Comparison of ENCODE assay signal across 23 cellular contexts in the genomic region with DNA sequence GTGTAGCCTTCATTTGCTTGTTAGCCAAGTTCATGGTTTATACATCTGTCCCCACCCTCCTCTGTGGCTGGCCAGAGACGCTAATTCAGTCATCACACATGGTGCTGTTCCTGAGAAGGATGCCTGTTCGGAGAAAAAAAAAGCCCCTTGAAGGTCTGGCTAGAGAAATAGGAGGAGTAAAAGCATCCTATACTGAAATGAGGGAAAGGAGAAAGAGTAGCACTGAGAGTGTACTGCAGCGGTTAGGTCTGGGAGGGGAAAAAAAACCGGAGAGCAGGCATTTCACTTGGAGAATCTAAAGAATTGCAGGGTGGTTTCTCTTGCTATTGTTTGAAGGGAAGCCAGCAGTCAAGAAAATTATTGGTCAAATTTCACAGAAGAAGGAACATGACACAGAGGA.
DNase-seq lines count a peak whose midpoint lies in the region; ATAC-seq, FAIRE-seq and TF ChIP-seq lines count a peak whose summit lies in the region.
"Had no signal": no experiment of that assay in that cellular context is flagged by ENCODE, and none has a peak within 500 bp of the region (broad histone marks: within the 10 kb centered on the region; RNA-seq: fewer than 3 reads in every experiment).

No MANE protein-coding gene starts in this region.

- no peaks in the 10 kb centered on the region for H4K20me1 ChIP-seq in HCT116 (ENCODE audit: insufficient read depth)

- no peaks in the 10 kb centered on the region for H3K79me2 ChIP-seq in HCT116 (ENCODE audit: insufficient read depth, low read length)

- H3K9me3 Mint-ChIP-seq in chondrocyte (ENCODE audit: low read depth) (peaks cover 6% of the 10 kb centered on the region), mesothelial cell of epicardium (peaks cover 6% of the 10 kb centered on the region)
- H3K9me3 Mint-ChIP-seq: activated naive CD4-positive, alpha-beta T cell treated with anti-CD3 and anti-CD28 coated beads, Interleukin-2, amount 50 U/mL, for 24 hours; immature natural killer cell had no signal

- WGBS in A549 (ENCODE audit: missing lambda C conversion rate): 83% methylated on average over 4 of the region's 4 CpGs

- peak overlapping the region; percentile 54 for H3K27ac Mint-ChIP-seq in chondrocyte (ENCODE audit: unreplicated experiment)
- peak overlapping the region; percentile 22 for H3K27ac Mint-ChIP-seq in mesothelial cell of epicardium
- H3K27ac Mint-ChIP-seq: activated CD8-positive, alpha-beta T cell treated with anti-CD3 and anti-CD28 coated beads, Interleukin-2, amount 10 ng/mL, durations not matched to agents 7 days and 5 days; activated naive CD4-positive, alpha-beta T cell treated with anti-CD3 and anti-CD28 coated beads, Interleukin-2, amount 50 U/mL, for 24 hours; CD8-positive, alpha-beta T cell; immature natural killer cell; nephron; stimulated activated memory B cell treated with anti-CD40 and anti-IgM and Interleukin-4, amounts not matched to agents 10 μg/mL and 1 μg/mL and 100 μg/mL, for 72 hours; T-helper 17 cell; WTC11 had no signal

- H3K36me3 Mint-ChIP-seq in chondrocyte (ENCODE audit: low read depth): no peaks in the 10 kb centered on the region
- H3K36me3 Mint-ChIP-seq in mesothelial cell of epicardium: peaks cover 1% of the 10 kb centered on the region
- H3K36me3 Mint-ChIP-seq: WTC11 had no signal

- H3K27ac ChIP-seq in A549 (peak overlapping the region; percentile 63 to 84), HCT116 (ENCODE audit: low read depth, low read length) (no peak overlapping the region), substantia nigra (ENCODE audit: low read depth, low read length, poor library complexity, severe bottlenecking) (no peak overlapping the region), uterus (no peak overlapping the region)
- H3K27ac ChIP-seq: upper lobe of right lung had no signal

- ATAC-seq in A549 (0 out of 6 replicates have a peak, but pooled peaks of 1 of the 2 experiments have one; percentile 10), HCT116 (no peak)
- ATAC-seq: activated CD8-positive, alpha-beta T cell treated with anti-CD3 and anti-CD28 coated beads, Interleukin-2, amount 10 ng/mL, durations not matched to agents 7 days and 5 days; CD8-positive, alpha-beta T cell; stimulated activated memory B cell treated with anti-CD40 and anti-IgM and Interleukin-4, amounts not matched to agents 10 μg/mL and 1 μg/mL and 100 μg/mL, for 72 hours; T-helper 17 cell; upper lobe of right lung; WTC11 had no signal

- POLR2A ChIA-PET in A549 (lab: Yijun Ruan, JAX) (interaction anchor here (0.8 kb wide), 1 partner anchor 19 kb away, joined by 4 read pairs; no protein-coding TSS in a partner anchor), HCT116 (lab: Charles Lee) (no interaction called here)

- H3K27me3 Mint-ChIP-seq in chondrocyte (ENCODE audit: low read depth) (no peaks in the 10 kb centered on the region), mesothelial cell of epicardium (ENCODE audit: low read depth) (no peaks in the 10 kb centered on the region)
- H3K27me3 Mint-ChIP-seq: activated naive CD4-positive, alpha-beta T cell treated with anti-CD3 and anti-CD28 coated beads, Interleukin-2, amount 50 U/mL, for 24 hours; stimulated activated memory B cell treated with anti-CD40 and anti-IgM and Interleukin-4, amounts not matched to agents 10 μg/mL and 1 μg/mL and 100 μg/mL, for 72 hours; T-helper 17 cell had no signal

- no peaks in the 10 kb centered on the region for H3K9me2 ChIP-seq in HCT116 (ENCODE audit: insufficient read depth)

- RAD21 ChIA-PET in HCT116 (lab: Charles Lee; ENCODE audit: low non-redundant PET in 1 of 2, low total read pairs in 2 of 2, uncharacterized antibody in 2 of 2, unreplicated experiment in 2 of 2): no interaction called here

- H3K4me2 ChIP-seq in A549: peak overlapping the region; percentile 41
- peak overlapping the region; percentile 40 for H3K4me2 ChIP-seq in HCT116 (ENCODE audit: low read length)

- no peak overlapping the region for H3K4me3 ChIP-seq in A549
- H3K4me3 ChIP-seq in HCT116 (replicated peaks in 1 of 2; ENCODE audit: low read depth in 1 of 2, low read length in 2 of 2): no peak overlapping the region
- H3K4me3 ChIP-seq in uterus: no peak overlapping the region
- H3K4me3 ChIP-seq: upper lobe of right lung had no signal

- no peaks in the 10 kb centered on the region for H3K27me3 ChIP-seq in HCT116 (ENCODE audit: insufficient read depth, low read length)
- no peaks in the 10 kb centered on the region for H3K27me3 ChIP-seq in uterus
- H3K27me3 ChIP-seq: upper lobe of right lung had no signal

- peaks cover 66% of the 10 kb centered on the region for H3K4me1 ChIP-seq in A549
- H3K4me1 ChIP-seq in HCT116 (ENCODE audit: control insufficient read depth in 1 of 2, insufficient read depth in 2 of 2, low read length in 2 of 2): peaks cover 14 to 32% of the 10 kb centered on the region in 2 experiments
- peaks cover 0 to 9% of the 10 kb centered on the region in 2 donors for H3K4me1 ChIP-seq in uterus

- no peak overlapping the region for H2AFZ ChIP-seq in HCT116 (ENCODE audit: low read depth, low read length, poor library complexity, severe bottlenecking)

- BruUV-seq in HCT116 (replicated peaks; lab: Mats Ljungman, UMichigan): no TSS peak

- DNase-seq in A549 (ENCODE audit: low read depth in 1 of 2, low spot score in 1 of 2) (no peak), HCT116 (ENCODE audit: low read depth, low spot score) (no peak), chondrocyte (ENCODE audit: low spot score) (no peak), mesothelial cell of epicardium (ENCODE audit: low spot score in 2 of 2, unreplicated experiment in 2 of 2) (no peak), NCI-H345 (lab: John Stamatoyannopoulos, UW) (no peak), substantia nigra (lab: John Stamatoyannopoulos, UW) (no peak), NCI-H226 (no peak), uterus (no peak)
- DNase-seq: activated CD8-positive, alpha-beta T cell treated with anti-CD3 and anti-CD28 coated beads, Interleukin-2, amount 10 ng/mL, durations not matched to agents 7 days and 5 days; activated T-cell treated with anti-CD3 and anti-CD28 coated beads, Interleukin-2, amount 50 U/mL, for 48 hours; CD8-positive, alpha-beta T cell; central memory CD4-positive, alpha-beta T cell; DMS79 treated with DMSO at 0.1 percent for 48 hours; glutamatergic neuron; immature natural killer cell; NCI-H187; SHP77; T-helper 17 cell; upper lobe of right lung had no signal

- H3K4me1 Mint-ChIP-seq in chondrocyte (ENCODE audit: low read depth) (peaks cover 36% of the 10 kb centered on the region), mesothelial cell of epicardium (peaks cover 47% of the 10 kb centered on the region)
- H3K4me1 Mint-ChIP-seq: activated naive CD4-positive, alpha-beta T cell treated with anti-CD3 and anti-CD28 coated beads, Interleukin-2, amount 50 U/mL, for 24 hours; stimulated activated memory B cell treated with anti-CD40 and anti-IgM and Interleukin-4, amounts not matched to agents 10 μg/mL and 1 μg/mL and 100 μg/mL, for 72 hours; T-helper 17 cell had no signal

- H3K36me3 ChIP-seq in HCT116 (ENCODE audit: control insufficient read depth in 1 of 2, insufficient read depth in 2 of 2, low read length in 2 of 2) (no peaks in the 10 kb centered on the region), uterus (no peaks in the 10 kb centered on the region)
- H3K36me3 ChIP-seq: upper lobe of right lung had no signal

- no peak overlapping the region for H3K9ac ChIP-seq in HCT116 (ENCODE audit: low read length)

- TF ChIP-seq RAD21 in A549 (conservative IDR thresholded peaks at IDR 0.05 in 1 of 2, IDR thresholded peaks at IDR 0.05 in 1 of 2): no peak
- TF ChIP-seq RAD21 in HCT116 (IDR thresholded peaks at IDR 0.05; ENCODE audit: low read depth): no peak

- no peak for TF ChIP-seq EP300 in A549 (IDR thresholded peaks at IDR 0.05)

- intact Hi-C loops in HCT116 (cut with micrococcal nuclease) (no loop called here), uterus (cut with DNase I; ENCODE audit: low total_unique reads) (no loop called here)

- no peak for TF ChIP-seq POLR2A in A549 (IDR thresholded peaks at IDR 0.05; ENCODE audit: low read length)
- no peak for TF ChIP-seq POLR2A in HCT116 (IDR thresholded peaks at IDR 0.05; ENCODE audit: borderline replicate concordance, extremely low read depth, insufficient read depth, insufficient read length)
- TF ChIP-seq POLR2A in uterus (IDR thresholded peaks at IDR 0.05): no peak

- H3K4me3 Mint-ChIP-seq in chondrocyte (ENCODE audit: unreplicated experiment): no peak overlapping the region
- no peak overlapping the region for H3K4me3 Mint-ChIP-seq in mesothelial cell of epicardium
- H3K4me3 Mint-ChIP-seq: activated CD8-positive, alpha-beta T cell treated with anti-CD3 and anti-CD28 coated beads, Interleukin-2, amount 10 ng/mL, durations not matched to agents 7 days and 5 days; activated naive CD4-positive, alpha-beta T cell treated with anti-CD3 and anti-CD28 coated beads, Interleukin-2, amount 50 U/mL, for 24 hours; CD8-positive, alpha-beta T cell; immature natural killer cell; nephron; stimulated activated memory B cell treated with anti-CD40 and anti-IgM and Interleukin-4, amounts not matched to agents 10 μg/mL and 1 μg/mL and 100 μg/mL, for 72 hours; T-helper 17 cell; WTC11 had no signal

- no peak for TF ChIP-seq CTCF in A549 (IDR thresholded peaks at IDR 0.05)
- TF ChIP-seq CTCF in HCT116 (IDR thresholded peaks at IDR 0.05 in 2 of 3, conservative IDR thresholded peaks at IDR 0.05 in 1 of 3; ENCODE audit: borderline replicate concordance in 1 of 3, insufficient read depth in 1 of 3, low read depth in 2 of 3, low read length in 2 of 3): no peak
- TF ChIP-seq CTCF in chondrocyte (IDR thresholded peaks at IDR 0.05): no peak
- TF ChIP-seq CTCF in mesothelial cell of epicardium (IDR thresholded peaks at IDR 0.05; ENCODE audit: unreplicated experiment): no peak
- no peak for TF ChIP-seq CTCF in uterus (IDR thresholded peaks at IDR 0.05)

- FAIRE-seq in A549 (lab: Jason Lieb, UNC): no peak

- H3K9me3 ChIP-seq in A549: no peaks in the 10 kb centered on the region
- no peaks in the 10 kb centered on the region for H3K9me3 ChIP-seq in HCT116 (ENCODE audit: control insufficient read depth in 1 of 2, insufficient read depth in 1 of 2, low read depth in 1 of 2, low read length in 2 of 2)
- H3K9me3 ChIP-seq in uterus: no peaks in the 10 kb centered on the region
- H3K9me3 ChIP-seq: upper lobe of right lung had no signal

- CTCF ChIA-PET in A549 (lab: Yijun Ruan, JAX): no interaction called here
- CTCF ChIA-PET in HCT116 (lab: Charles Lee): no interaction called here

TF ChIP-seq in A549, 52 proteins besides CTCF, POLR2A, EP300 and RAD21 (continues in another document):
- TF ChIP-seq EHMT2 (IDR thresholded peaks at IDR 0.05; ENCODE audit: low read depth) (no peak), CEBPB (IDR thresholded peaks at IDR 0.05) (no peak), ZC3H11A (IDR thresholded peaks at IDR 0.05) (no peak), SMC3 (IDR thresholded peaks at IDR 0.05) (no peak), HOXA7 (CRISPR knock-in tag; IDR thresholded peaks at IDR 0.05) (no peak)

TF ChIP-seq in HCT116, 20 proteins besides CTCF, POLR2A, EP300 and RAD21:
- TF ChIP-seq YY1 (IDR thresholded peaks at IDR 0.05; ENCODE audit: extremely low read depth, insufficient replicate concordance, low read depth, low read length): no peak

Comparison
In these comparisons a context has a peak if more than half of its experiments do, and no peak if none do; other contexts are left out.
1. H3K27ac ChIP-seq: peak in A549 (2 of 2); none in HCT116 (single experiment), substantia nigra (single experiment) and uterus (0 of 2).